Comparison of ENCODE assay signal across 16 cellular contexts in the genomic region with DNA sequence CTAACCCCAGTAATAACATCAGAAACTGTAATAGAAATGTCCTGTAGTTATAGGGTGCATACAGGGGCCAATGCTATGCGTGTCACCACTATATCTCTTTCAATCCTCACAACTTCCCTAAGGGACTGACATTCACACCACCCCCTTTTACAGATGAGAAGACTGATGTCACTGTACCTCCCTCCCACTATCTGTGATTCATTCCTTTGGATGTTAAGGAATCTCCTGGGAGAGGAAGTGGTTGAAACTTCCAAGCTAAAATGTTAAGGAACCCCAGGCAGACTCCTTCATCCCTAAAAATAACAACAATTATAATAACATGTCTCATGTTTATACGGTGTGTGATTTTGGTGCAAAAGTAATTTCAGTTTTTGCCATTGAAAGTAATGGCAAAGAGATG. TPM values are rescaled to one million over a fixed set of nuclear protein-coding genes. Genes with fewer than 3 reads are reported as not detected.
A peak's percentile ranks its signal among the peaks of the same experiment; 100 is the strongest.
DNase-seq lines count a peak whose midpoint lies in the region; ATAC-seq, FAIRE-seq and TF ChIP-seq lines count a peak whose summit lies in the region.
"Had no signal": no experiment of that assay in that cellular context is flagged by ENCODE, and none has a peak within 500 bp of the region (broad histone marks: within the 10 kb centered on the region; RNA-seq: fewer than 3 reads in every experiment).

No MANE protein-coding gene starts in this region.

- BruUV-seq in IMR-90 (replicated peaks; lab: Mats Ljungman, UMichigan) (no TSS peak), K562 (replicated peaks; lab: Mats Ljungman, UMichigan) (no TSS peak)

- H4K91ac ChIP-seq in IMR-90 (ENCODE audit: insufficient read depth, low read depth, low read length), result peak overlapping the region; percentile 97

- POLR2A ChIA-PET in IMR-90 (lab: Charles Lee; ENCODE audit: unreplicated experiment), result no interaction called here
- POLR2A ChIA-PET in K562 (lab: Yijun Ruan, JAX), result interaction anchor here (1.0 kb wide), 1 partner anchor 13 kb away, joined by 4 read pairs; no protein-coding TSS in a partner anchor

- H2BK15ac ChIP-seq in IMR-90 (ENCODE audit: low read depth, low read length), result peak overlapping the region; percentile 93; the same call in 2 of the 3 replicates

- H3K4me3 ChIP-seq in IMR-90 (ENCODE audit: insufficient read depth, low read depth, low read length), result no peak overlapping the region
- H3K4me3 ChIP-seq in K562, result no peak overlapping the region

- no peaks in the 10 kb centered on the region for H3K27me3 ChIP-seq in IMR-90 (ENCODE audit: control insufficient read depth, insufficient read depth, low read length)
- peaks cover 16 to 65% of the 10 kb centered on the region in 2 experiments; a peak in 4 of 5 replicates for H3K27me3 ChIP-seq in K562 (ENCODE audit: control insufficient read depth in 2 of 2, insufficient read depth in 2 of 2, low read length in 2 of 2)

- peak overlapping the region; percentile 98 for H3K14ac ChIP-seq in IMR-90 (replicated peaks; ENCODE audit: low read depth, low read length)

- H3K4me3 Mint-ChIP-seq in activated T-cell treated with anti-CD3 and anti-CD28 coated beads, Interleukin-2, amount 50 U/mL, for 24 hours, result no peak overlapping the region
- H3K4me3 Mint-ChIP-seq: stimulated activated naive B cell treated with anti-CD40 and anti-IgM and Interleukin-4, amounts not matched to agents 10 μg/mL and 1 μg/mL and 100 μg/mL, for 72 hours had no signal

- FAIRE-seq in K562 (lab: Jason Lieb, UNC), result no peak

- peaks cover 34% of the 10 kb centered on the region for H3K4me1 ChIP-seq in IMR-90 (ENCODE audit: control insufficient read depth, insufficient read depth, low read length)
- peaks cover 0 to 6% of the 10 kb centered on the region in 2 experiments; a peak in 1 of 5 replicates for H3K4me1 ChIP-seq in K562 (replicated peaks in 1 of 2; ENCODE audit: control insufficient read depth in 2 of 2, insufficient read depth in 2 of 2, low read length in 2 of 2)

- no peak for TF ChIP-seq RAD21 in IMR-90 (IDR thresholded peaks at IDR 0.05; ENCODE audit: low read length)
- TF ChIP-seq RAD21 in K562 (CRISPR knock-in tag; conservative IDR thresholded peaks at IDR 0.05 in 1 of 2, IDR thresholded peaks at IDR 0.05 in 1 of 2), result no peak

- no peaks in the 10 kb centered on the region for H3K36me3 ChIP-seq in IMR-90 (ENCODE audit: control insufficient read depth, insufficient read depth, low read length)
- H3K36me3 ChIP-seq in K562 (ENCODE audit: control insufficient read depth, insufficient read depth, low read length), result no peaks in the 10 kb centered on the region

- H2AFZ ChIP-seq in IMR-90 (replicated peaks; ENCODE audit: low read length, poor library complexity), result no peak overlapping the region
- no peak overlapping the region for H2AFZ ChIP-seq in K562 (ENCODE audit: low read depth, low read length)

- H3K9ac ChIP-seq in IMR-90 (ENCODE audit: low read depth, low read length) (no peak overlapping the region), K562 (ENCODE audit: insufficient read depth in 1 of 2, low read depth in 2 of 2, low read length in 2 of 2) (no peak overlapping the region)

- no peak overlapping the region for H3K27ac Mint-ChIP-seq in activated T-cell treated with anti-CD3 and anti-CD28 coated beads, Interleukin-2, amount 50 U/mL, for 24 hours
- H3K27ac Mint-ChIP-seq: stimulated activated naive B cell treated with anti-CD40 and anti-IgM and Interleukin-4, amounts not matched to agents 10 μg/mL and 1 μg/mL and 100 μg/mL, for 72 hours had no signal

- peak overlapping the region; percentile 93 for H2BK5ac ChIP-seq in IMR-90 (ENCODE audit: low read depth, low read length, poor library complexity, severe bottlenecking)

- TF ChIP-seq EP300 in K562 (IDR thresholded peaks at IDR 0.05; ENCODE audit: low read length), result no peak

- H3K4me1 Mint-ChIP-seq in activated T-cell treated with anti-CD3 and anti-CD28 coated beads, Interleukin-2, amount 50 U/mL, for 24 hours (ENCODE audit: low read depth), result peaks cover under 1% of the 10 kb centered on the region
- H3K4me1 Mint-ChIP-seq: stimulated activated naive B cell treated with anti-CD40 and anti-IgM and Interleukin-4, amounts not matched to agents 10 μg/mL and 1 μg/mL and 100 μg/mL, for 72 hours had no signal

- no peaks in the 10 kb centered on the region for H3K36me3 Mint-ChIP-seq in activated T-cell treated with anti-CD3 and anti-CD28 coated beads, Interleukin-2, amount 50 U/mL, for 24 hours (ENCODE audit: low read depth)
- H3K36me3 Mint-ChIP-seq: stimulated activated naive B cell treated with anti-CD40 and anti-IgM and Interleukin-4, amounts not matched to agents 10 μg/mL and 1 μg/mL and 100 μg/mL, for 72 hours had no signal

- CTCF ChIA-PET in IMR-90 (lab: Yijun Ruan, JAX) (interaction anchor here (0.6 to 1.7 kb wide), 3 partner anchors 9 to 107 kb away, joined by 3 to 4 read pairs (median 4); no protein-coding TSS in a partner anchor), K562 (lab: Yijun Ruan, JAX; ENCODE audit: low intra/inter-chr PET ratio) (no interaction called here)

- H3K9me3 Mint-ChIP-seq in activated T-cell treated with anti-CD3 and anti-CD28 coated beads, Interleukin-2, amount 50 U/mL, for 24 hours, result no peaks in the 10 kb centered on the region
- H3K9me3 Mint-ChIP-seq: stimulated activated naive B cell treated with anti-CD40 and anti-IgM and Interleukin-4, amounts not matched to agents 10 μg/mL and 1 μg/mL and 100 μg/mL, for 72 hours had no signal

- H3K4me2 ChIP-seq in IMR-90 (ENCODE audit: low read depth, low read length) (peak overlapping the region; percentile 43; the same call in 1 of the 2 replicates), K562 (ENCODE audit: insufficient read depth, low read length) (no peak overlapping the region)

- TF ChIP-seq CTCF in IMR-90 (conservative IDR thresholded peaks at IDR 0.05; ENCODE audit: low read depth, low read length) (no peak), K562 (IDR thresholded peaks at IDR 0.05 in 2 of 3, conservative IDR thresholded peaks at IDR 0.05 in 1 of 3; ENCODE audit: insufficient read depth in 2 of 3, low read depth in 1 of 3, low read length in 3 of 3) (no peak)

- in situ Hi-C loops in IMR-90 (cut with MboI; ENCODE audit: low sequenced_read_pairs) (loop anchor here (10.0 kb wide), 1 partner anchor 162 kb away; no protein-coding TSS in a partner anchor), K562 (cut with MboI) (no loop called here)

- H2BK20ac ChIP-seq in IMR-90 (ENCODE audit: low read depth, low read length), result peak overlapping the region; percentile 100

- peak overlapping the region; percentile 100 for H2BK120ac ChIP-seq in IMR-90 (ENCODE audit: low read depth, low read length)

- peak overlapping the region; percentile 84; the same call in 1 of the 2 replicates for H3K56ac ChIP-seq in IMR-90 (ENCODE audit: extremely low read depth, insufficient read depth, low read length)

- H2AK9ac ChIP-seq in IMR-90 (replicated peaks; ENCODE audit: low read depth, low read length, poor library complexity), result peak overlapping the region; percentile 92

- no CpG with 5 or more reads among the region's 2 CpGs for WGBS in IMR-90 (ENCODE audit: extremely low coverage in 2 of 2, insufficient read length in 1 of 2), 2 experiments
- 8% methylated on average over 2 of the region's 2 CpGs for WGBS in K562 (ENCODE audit: insufficient coverage, low coverage, missing lambda C conversion rate)

- H4K8ac ChIP-seq in IMR-90 (ENCODE audit: low read depth in 2 of 2, low read length in 2 of 2), result peak overlapping the region; percentile 74 to 96; a peak in 3 of 4 replicates

- H3K4ac ChIP-seq in IMR-90 (ENCODE audit: low read depth, low read length), result peak overlapping the region; percentile 100

- H3K18ac ChIP-seq in IMR-90 (ENCODE audit: low read depth, low read length), result peak overlapping the region; percentile 93; the same call in 1 of the 2 replicates

- H3K79me1 ChIP-seq in IMR-90 (ENCODE audit: low read depth in 1 of 2, low read length in 2 of 2), result peaks cover 37 to 93% of the 10 kb centered on the region in 2 experiments

- H3K27ac ChIP-seq in IMR-90 (ENCODE audit: insufficient read depth, low read length) (peak overlapping the region; percentile 69), K562 (ENCODE audit: extremely low read depth, low read depth, low read length) (no peak overlapping the region)
- H3K27ac ChIP-seq: C4-2B had no signal

- TF ChIP-seq POLR2A in IMR-90 (IDR thresholded peaks at IDR 0.05; ENCODE audit: low read depth, low read length) (no peak), K562 (conservative IDR thresholded peaks at IDR 0.05) (no peak)

- peak overlapping the region; percentile 93 for H4K5ac ChIP-seq in IMR-90 (ENCODE audit: low read depth, low read length)

- H3K9me3 ChIP-seq in IMR-90 (ENCODE audit: control insufficient read depth, insufficient read depth, low read length) (no peaks in the 10 kb centered on the region), K562 (replicated peaks; ENCODE audit: control insufficient read depth, insufficient read depth, low read depth, low read length) (no peaks in the 10 kb centered on the region; the same call in 1 of the 2 replicates)

- peak; percentile 82 for DNase-seq in AG08396 (ENCODE audit: low spot score)
- DNase-seq in IMR-90, result peak; percentile 84
- no peak for DNase-seq in K562 (ENCODE audit: extremely low read depth in 1 of 4, low spot score in 3 of 4)
- peak; percentile 55 for DNase-seq in iris pigment epithelial cell (ENCODE audit: low read depth)
- DNase-seq in C1 segment of cervical spinal cord (lab: John Stamatoyannopoulos, UW), result no peak
- no peak for DNase-seq in T1000 (lab: John Stamatoyannopoulos, UW)
- no peak for DNase-seq in activated T-cell treated with anti-CD3 and anti-CD28 coated beads, Interleukin-2, amount 50 U/mL, for 24 hours
- DNase-seq: activated gamma-delta T cell treated with Interleukin-2 at 50 U/mL for 16 hours; central memory CD4-positive, alpha-beta T cell; NCI-H1417 treated with DMSO at 0.1 percent for 48 hours; RPMI8226; stimulated activated CD4-positive, alpha-beta T cell treated with anti-CD3 and anti-CD28 coated beads, Interleukin-4, amount 100 ng/mL, for 24 hours; stimulated activated naive B cell treated with anti-CD40 and anti-IgM and Interleukin-4, amounts not matched to agents 10 μg/mL and 1 μg/mL and 100 μg/mL, for 72 hours had no signal

- H4K20me1 ChIP-seq in IMR-90 (ENCODE audit: insufficient read depth, low read length) (0 out of 2 replicates have a peak, but pooled peaks cover 8% of the 10 kb centered on the region), K562 (replicated peaks; ENCODE audit: control insufficient read depth, insufficient read depth, low read length) (peaks cover 7% of the 10 kb centered on the region; the same call in 1 of the 2 replicates)

- intact Hi-C loops in IMR-90 (cut with micrococcal nuclease), result loop anchor here (10.0 kb wide), 1 partner anchor 338 kb away; a partner anchor contains a TSS
- intact Hi-C loops in K562 (cut with micrococcal nuclease), result no loop called here

- peak overlapping the region; percentile 99 for H3K23ac ChIP-seq in IMR-90 (ENCODE audit: low read depth, low read length)

- peaks cover 26% of the 10 kb centered on the region for H3K27me3 Mint-ChIP-seq in activated T-cell treated with anti-CD3 and anti-CD28 coated beads, Interleukin-2, amount 50 U/mL, for 24 hours

- H2AK5ac ChIP-seq in IMR-90 (ENCODE audit: low read depth, low read length), result peak overlapping the region; percentile 98

- peaks cover 39% of the 10 kb centered on the region for H3K9me1 ChIP-seq in IMR-90 (ENCODE audit: insufficient read depth, low read length)
- H3K9me1 ChIP-seq in K562 (ENCODE audit: control insufficient read depth, insufficient read depth, low read length), result no peaks in the 10 kb centered on the region

- H3K79me2 ChIP-seq in K562 (ENCODE audit: control insufficient read depth, insufficient read depth, low read length), result no peaks in the 10 kb centered on the region

- dilution Hi-C loops in IMR-90 (cut with HindIII; ENCODE audit: low sequenced_read_pairs, unreplicated experiment), result no loop called here

- ATAC-seq in IMR-90 (ENCODE audit: low read depth), result peak; percentile 50
- no peak for ATAC-seq in K562
- ATAC-seq in GM19455 (IDR thresholded peaks at IDR 0.05; ENCODE audit: unreplicated experiment), result no peak
- ATAC-seq: esophagus mucosa; stimulated activated naive B cell treated with anti-CD40 and anti-IgM and Interleukin-4, amounts not matched to agents 10 μg/mL and 1 μg/mL and 100 μg/mL, for 72 hours had no signal

RNA-seq across cellular contexts. Expression of a gene that starts 5.4 kb away (rescaled TPM):
- total RNA-seq in IMR-90 (2012; rRNA removed) (10.8 and 12.2 TPM in 2 replicates), K562 (2014; rRNA removed) (not detected in 2 replicates), K562 (2014; rRNA removed; fragmentation: Illumina TruSeq; extraction: Trizol) (not detected in 2 replicates), K562 (2015; rRNA removed; fragmentation: Illumina TruSeq; extraction: Trizol) (not detected in 2 replicates), K562 (2021) (not detected in 2 replicates)
- polyA plus RNA-seq in IMR-90 (2012; rRNA removed) (31.3 and 32.0 TPM in 2 replicates), K562 (2011; rRNA removed) (not detected in 2 replicates), K562 (2014; fragmentation: Illumina TruSeq; extraction: Trizol) (not detected in 2 replicates), K562 (2014; fragmentation: Nextera tagmentation; extraction: Ambion mirVana) (not detected), K562 (2014; rRNA removed) (not detected in 2 replicates)
- 19.3 and 25.7 TPM in 2 replicates for polyA plus RNA-seq in IMR-90 (2012; cell fraction: cytosol; rRNA removed)
- 64.7 and 77.6 TPM in 2 replicates for polyA plus RNA-seq in IMR-90 (2012; cell fraction: nucleus; rRNA removed; ENCODE audit: low replicate concordance)
- not detected in 2 replicates for total RNA-seq in K562 (2011; cell fraction: chromatin; rRNA removed; ENCODE audit: low replicate concordance)
- total RNA-seq in K562 (2011; cell fraction: nucleolus; rRNA removed), result not detected in 2 replicates
- total RNA-seq in K562 (2011; cell fraction: nucleoplasm; rRNA removed), result not detected in 2 replicates
- not detected in 2 replicates for polyA plus RNA-seq in K562 (2011; cell fraction: cytosol; rRNA removed)
- polyA plus RNA-seq in K562 (2011; cell fraction: nucleus; rRNA removed), result not detected in 2 replicates
- polyA plus RNA-seq in K562 (2012), result not detected in 2 replicates
- polyA minus RNA-seq in K562 (2011; rRNA and poly(A)+ RNA removed), result not detected in 2 replicates
- polyA minus RNA-seq in K562 (2011; cell fraction: cytosol; rRNA and poly(A)+ RNA removed), result not detected in 2 replicates
- not detected in 2 replicates for polyA minus RNA-seq in K562 (2011; cell fraction: nucleus; rRNA and poly(A)+ RNA removed)

Comparison
In these comparisons a context has a peak if more than half of its experiments do, and no peak if none do; other contexts are left out.
1. DNase-seq: peak in AG08396 (single experiment), IMR-90 (single experiment) and iris pigment epithelial cell (single experiment); none in K562 (0 of 4), C1 segment of cervical spinal cord (0 of 14), T1000 (single experiment) and activated T-cell treated with anti-CD3 and anti-CD28 coated beads, Interleukin-2, amount 50 U/mL, for 24 hours (single experiment).
2. RNA of a gene that starts 5.4 kb away (total RNA-seq): 10.8 to 12.2 TPM in IMR-90; not detected in K562; every median in the first group is over 10 times any median in the second.